ENCODE assay signal across 1 cellular context in the genomic region with DNA sequence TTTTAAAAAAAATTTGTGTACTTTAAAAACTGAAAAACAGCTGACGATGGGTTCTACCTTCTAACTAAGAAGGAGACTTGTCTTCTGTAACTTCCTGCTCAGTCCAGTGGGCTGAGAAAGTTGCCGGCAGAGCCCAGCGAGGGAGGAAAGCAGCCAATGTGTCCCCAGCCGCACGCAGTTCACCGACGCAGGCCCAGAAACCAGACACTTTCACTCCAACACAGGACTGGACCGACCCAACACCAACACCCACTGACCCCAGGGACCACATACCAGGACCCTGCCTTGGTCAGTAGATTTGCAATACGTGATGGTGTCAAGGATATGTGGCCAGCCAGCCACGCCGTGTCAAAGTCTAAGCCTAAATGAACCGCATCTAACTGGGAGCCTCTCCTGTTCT.
TF ChIP-seq lines count a peak whose summit lies in the region.

No MANE protein-coding gene starts in this region.

TF ChIP-seq in H1, 55 proteins besides CTCF, POLR2A, EP300 and RAD21:
- TF ChIP-seq RXRA (IDR thresholded peaks at IDR 0.05; ENCODE audit: insufficient read depth, low read depth, low read length) (no peak), HDAC6 (IDR thresholded peaks at IDR 0.05; ENCODE audit: low read depth, low read length) (no peak), SIX5 (IDR thresholded peaks at IDR 0.05; ENCODE audit: low read depth, low read length) (no peak), SIN3A (conservative IDR thresholded peaks at IDR 0.05 in 1 of 2, IDR thresholded peaks at IDR 0.05 in 1 of 2; ENCODE audit: low read depth in 1 of 2, low read length in 2 of 2) (no peak), SIRT6 (IDR thresholded peaks at IDR 0.05; ENCODE audit: low read length) (no peak), MAX (IDR thresholded peaks at IDR 0.05) (no peak), E2F6 (IDR thresholded peaks at IDR 0.05) (no peak), SP2 (IDR thresholded peaks at IDR 0.05; ENCODE audit: low read length) (no peak), POU5F1 (IDR thresholded peaks at IDR 0.05; ENCODE audit: low read depth, low read length) (no peak), NANOG (IDR thresholded peaks at IDR 0.05; ENCODE audit: insufficient read depth, low read depth, low read length, poor library complexity, severe bottlenecking) (no peak), GABPA (IDR thresholded peaks at IDR 0.05; ENCODE audit: borderline replicate concordance, insufficient read depth, low read length) (no peak), TAF1 (IDR thresholded peaks at IDR 0.05; ENCODE audit: low read depth, low read length) (no peak), ZNF274 (IDR thresholded peaks at IDR 0.05; ENCODE audit: borderline replicate concordance, extremely low read depth, low read length) (no peak), TAF7 (optimal IDR thresholded peaks at IDR 0.05; ENCODE audit: borderline replicate concordance, low read depth, low read length) (no peak), MAFK (IDR thresholded peaks at IDR 0.05; ENCODE audit: low read depth, low read length) (no peak), CBX8 (IDR thresholded peaks at IDR 0.05; ENCODE audit: borderline replicate concordance, low read depth, low read length) (no peak), CHD1 (IDR thresholded peaks at IDR 0.05; ENCODE audit: low read depth, low read length) (no peak)
- TF ChIP-seq, protein P1, sequence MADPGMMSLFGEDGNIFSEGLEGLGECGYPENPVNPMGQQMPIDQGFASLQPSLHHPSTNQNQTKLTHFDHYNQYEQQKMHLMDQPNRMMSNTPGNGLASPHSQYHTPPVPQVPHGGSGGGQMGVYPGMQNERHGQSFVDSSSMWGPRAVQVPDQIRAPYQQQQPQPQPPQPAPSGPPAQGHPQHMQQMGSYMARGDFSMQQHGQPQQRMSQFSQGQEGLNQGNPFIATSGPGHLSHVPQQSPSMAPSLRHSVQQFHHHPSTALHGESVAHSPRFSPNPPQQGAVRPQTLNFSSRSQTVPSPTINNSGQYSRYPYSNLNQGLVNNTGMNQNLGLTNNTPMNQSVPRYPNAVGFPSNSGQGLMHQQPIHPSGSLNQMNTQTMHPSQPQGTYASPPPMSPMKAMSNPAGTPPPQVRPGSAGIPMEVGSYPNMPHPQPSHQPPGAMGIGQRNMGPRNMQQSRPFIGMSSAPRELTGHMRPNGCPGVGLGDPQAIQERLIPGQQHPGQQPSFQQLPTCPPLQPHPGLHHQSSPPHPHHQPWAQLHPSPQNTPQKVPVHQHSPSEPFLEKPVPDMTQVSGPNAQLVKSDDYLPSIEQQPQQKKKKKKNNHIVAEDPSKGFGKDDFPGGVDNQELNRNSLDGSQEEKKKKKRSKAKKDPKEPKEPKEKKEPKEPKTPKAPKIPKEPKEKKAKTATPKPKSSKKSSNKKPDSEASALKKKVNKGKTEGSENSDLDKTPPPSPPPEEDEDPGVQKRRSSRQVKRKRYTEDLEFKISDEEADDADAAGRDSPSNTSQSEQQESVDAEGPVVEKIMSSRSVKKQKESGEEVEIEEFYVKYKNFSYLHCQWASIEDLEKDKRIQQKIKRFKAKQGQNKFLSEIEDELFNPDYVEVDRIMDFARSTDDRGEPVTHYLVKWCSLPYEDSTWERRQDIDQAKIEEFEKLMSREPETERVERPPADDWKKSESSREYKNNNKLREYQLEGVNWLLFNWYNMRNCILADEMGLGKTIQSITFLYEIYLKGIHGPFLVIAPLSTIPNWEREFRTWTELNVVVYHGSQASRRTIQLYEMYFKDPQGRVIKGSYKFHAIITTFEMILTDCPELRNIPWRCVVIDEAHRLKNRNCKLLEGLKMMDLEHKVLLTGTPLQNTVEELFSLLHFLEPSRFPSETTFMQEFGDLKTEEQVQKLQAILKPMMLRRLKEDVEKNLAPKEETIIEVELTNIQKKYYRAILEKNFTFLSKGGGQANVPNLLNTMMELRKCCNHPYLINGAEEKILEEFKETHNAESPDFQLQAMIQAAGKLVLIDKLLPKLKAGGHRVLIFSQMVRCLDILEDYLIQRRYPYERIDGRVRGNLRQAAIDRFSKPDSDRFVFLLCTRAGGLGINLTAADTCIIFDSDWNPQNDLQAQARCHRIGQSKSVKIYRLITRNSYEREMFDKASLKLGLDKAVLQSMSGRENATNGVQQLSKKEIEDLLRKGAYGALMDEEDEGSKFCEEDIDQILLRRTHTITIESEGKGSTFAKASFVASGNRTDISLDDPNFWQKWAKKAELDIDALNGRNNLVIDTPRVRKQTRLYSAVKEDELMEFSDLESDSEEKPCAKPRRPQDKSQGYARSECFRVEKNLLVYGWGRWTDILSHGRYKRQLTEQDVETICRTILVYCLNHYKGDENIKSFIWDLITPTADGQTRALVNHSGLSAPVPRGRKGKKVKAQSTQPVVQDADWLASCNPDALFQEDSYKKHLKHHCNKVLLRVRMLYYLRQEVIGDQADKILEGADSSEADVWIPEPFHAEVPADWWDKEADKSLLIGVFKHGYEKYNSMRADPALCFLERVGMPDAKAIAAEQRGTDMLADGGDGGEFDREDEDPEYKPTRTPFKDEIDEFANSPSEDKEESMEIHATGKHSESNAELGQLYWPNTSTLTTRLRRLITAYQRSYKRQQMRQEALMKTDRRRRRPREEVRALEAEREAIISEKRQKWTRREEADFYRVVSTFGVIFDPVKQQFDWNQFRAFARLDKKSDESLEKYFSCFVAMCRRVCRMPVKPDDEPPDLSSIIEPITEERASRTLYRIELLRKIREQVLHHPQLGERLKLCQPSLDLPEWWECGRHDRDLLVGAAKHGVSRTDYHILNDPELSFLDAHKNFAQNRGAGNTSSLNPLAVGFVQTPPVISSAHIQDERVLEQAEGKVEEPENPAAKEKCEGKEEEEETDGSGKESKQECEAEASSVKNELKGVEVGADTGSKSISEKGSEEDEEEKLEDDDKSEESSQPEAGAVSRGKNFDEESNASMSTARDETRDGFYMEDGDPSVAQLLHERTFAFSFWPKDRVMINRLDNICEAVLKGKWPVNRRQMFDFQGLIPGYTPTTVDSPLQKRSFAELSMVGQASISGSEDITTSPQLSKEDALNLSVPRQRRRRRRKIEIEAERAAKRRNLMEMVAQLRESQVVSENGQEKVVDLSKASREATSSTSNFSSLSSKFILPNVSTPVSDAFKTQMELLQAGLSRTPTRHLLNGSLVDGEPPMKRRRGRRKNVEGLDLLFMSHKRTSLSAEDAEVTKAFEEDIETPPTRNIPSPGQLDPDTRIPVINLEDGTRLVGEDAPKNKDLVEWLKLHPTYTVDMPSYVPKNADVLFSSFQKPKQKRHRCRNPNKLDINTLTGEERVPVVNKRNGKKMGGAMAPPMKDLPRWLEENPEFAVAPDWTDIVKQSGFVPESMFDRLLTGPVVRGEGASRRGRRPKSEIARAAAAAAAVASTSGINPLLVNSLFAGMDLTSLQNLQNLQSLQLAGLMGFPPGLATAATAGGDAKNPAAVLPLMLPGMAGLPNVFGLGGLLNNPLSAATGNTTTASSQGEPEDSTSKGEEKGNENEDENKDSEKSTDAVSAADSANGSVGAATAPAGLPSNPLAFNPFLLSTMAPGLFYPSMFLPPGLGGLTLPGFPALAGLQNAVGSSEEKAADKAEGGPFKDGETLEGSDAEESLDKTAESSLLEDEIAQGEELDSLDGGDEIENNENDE (IDR thresholded peaks at IDR 0.05; ENCODE audit: insufficient replicate concordance, low read length) = no peak
- TF ChIP-seq, protein P2, sequence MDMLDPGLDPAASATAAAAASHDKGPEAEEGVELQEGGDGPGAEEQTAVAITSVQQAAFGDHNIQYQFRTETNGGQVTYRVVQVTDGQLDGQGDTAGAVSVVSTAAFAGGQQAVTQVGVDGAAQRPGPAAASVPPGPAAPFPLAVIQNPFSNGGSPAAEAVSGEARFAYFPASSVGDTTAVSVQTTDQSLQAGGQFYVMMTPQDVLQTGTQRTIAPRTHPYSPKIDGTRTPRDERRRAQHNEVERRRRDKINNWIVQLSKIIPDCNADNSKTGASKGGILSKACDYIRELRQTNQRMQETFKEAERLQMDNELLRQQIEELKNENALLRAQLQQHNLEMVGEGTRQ (IDR thresholded peaks at IDR 0.05; ENCODE audit: low read length) = no peak
